2 cellular contexts compared by ENCODE assay signal in genomic region chr2:2464095-2464494, GRCh38.
TF ChIP-seq lines count a peak whose summit lies in the region.

No MANE protein-coding gene starts in this region.

TF ChIP-seq in IMR-90, 13 proteins besides CTCF, POLR2A, EP300 and RAD21 (continued from another document):
- TF ChIP-seq MAZ (IDR thresholded peaks at IDR 0.05; ENCODE audit: borderline replicate concordance, low read depth, low read length) (no peak), NFE2L2 (IDR thresholded peaks at IDR 0.05; ENCODE audit: low read depth, low read length) (no peak), ELK1 (IDR thresholded peaks at IDR 0.05; ENCODE audit: borderline replicate concordance, low read depth, low read length) (no peak), CEBPB (IDR thresholded peaks at IDR 0.05; ENCODE audit: low read depth, low read length) (no peak), SMC3 (IDR thresholded peaks at IDR 0.05; ENCODE audit: low read depth, low read length) (no peak), RFX5 (IDR thresholded peaks at IDR 0.05; ENCODE audit: low read depth, low read length) (no peak)
TF ChIP-seq in IMR-90: peak in this region for 0.

TF ChIP-seq in GM12891, 5 proteins besides CTCF, POLR2A, EP300 and RAD21 (continued from another document):
- TF ChIP-seq PAX5 (IDR thresholded peaks at IDR 0.05; ENCODE audit: insufficient read depth, low read length, severe bottlenecking): no peak
- no peak for TF ChIP-seq TAF1 (IDR thresholded peaks at IDR 0.05; ENCODE audit: low read depth, low read length)
- no peak for TF ChIP-seq POLR2AphosphoS5 (IDR thresholded peaks at IDR 0.05; ENCODE audit: low read depth, low read length)
- TF ChIP-seq POU2F2 (IDR thresholded peaks at IDR 0.05; ENCODE audit: low read depth, low read length): no peak
